21 cellular contexts compared by ENCODE assay signal in genomic region chr10:96377816-96378294, GRCh38. TPM values are rescaled to one million over a fixed set of nuclear protein-coding genes. Genes with fewer than 3 reads are reported as not detected.
DNase-seq lines count a peak whose midpoint lies in the region; ATAC-seq, FAIRE-seq and TF ChIP-seq lines count a peak whose summit lies in the region.
"Had no signal": no experiment of that assay in that cellular context is flagged by ENCODE, and none has a peak within 500 bp of the region (broad histone marks: within the 10 kb centered on the region; RNA-seq: fewer than 3 reads in every experiment).

No MANE protein-coding gene starts in this region.

- no peaks in the 10 kb centered on the region for H3K9me3 Mint-ChIP-seq in endodermal cell
- H3K9me3 Mint-ChIP-seq: CD8-positive, alpha-beta memory T cell; H9 had no signal

- H3K4me3 ChIP-seq in HepG2 (replicated peaks in 1 of 3; ENCODE audit: insufficient read depth in 1 of 3, low read depth in 2 of 3, low read length in 3 of 3) (no peak overlapping the region), right lobe of liver (no peak overlapping the region), endodermal cell (ENCODE audit: low read length) (no peak overlapping the region), uterus (no peak overlapping the region)
- H3K4me3 ChIP-seq: A549 had no signal

- H3K36me3 ChIP-seq in HepG2 (replicated peaks in 1 of 2; ENCODE audit: control insufficient read depth in 1 of 2, insufficient read depth in 2 of 2, low read length in 2 of 2) (no peaks in the 10 kb centered on the region), right lobe of liver (no peaks in the 10 kb centered on the region), endodermal cell (ENCODE audit: control insufficient read depth, insufficient read depth, low read length) (no peaks in the 10 kb centered on the region), uterus (no peaks in the 10 kb centered on the region)

- no TSS peak for BruUV-seq in HepG2 (replicated peaks; lab: Mats Ljungman, UMichigan)

- no peaks in the 10 kb centered on the region for H3K9me3 ChIP-seq in HepG2 (ENCODE audit: low read length)
- no peaks in the 10 kb centered on the region for H3K9me3 ChIP-seq in right lobe of liver
- H3K9me3 ChIP-seq in endodermal cell (ENCODE audit: control insufficient read depth, low read length): no peaks in the 10 kb centered on the region
- no peaks in the 10 kb centered on the region for H3K9me3 ChIP-seq in uterus
- H3K9me3 ChIP-seq: A549, SK-N-SH had no signal

- peak; percentile 12 for DNase-seq in HepG2 (ENCODE audit: low spot score)
- DNase-seq in right lobe of liver: no peak
- peak; percentile 68 for DNase-seq in endodermal cell
- DNase-seq in left colon: peak; percentile 46 to 81
- DNase-seq in uterus: peak; percentile 88 to 97
- no peak for DNase-seq in stimulated activated naive CD8-positive, alpha-beta T cell treated with anti-CD3 and anti-CD28 coated beads, Interleukin-15, Interleukin-2, amounts not matched to agents 100 U/mL and 50 U/mL, for 24 hours
- DNase-seq: activated naive CD4-positive, alpha-beta T cell treated with anti-CD3 and anti-CD28 coated beads, Interleukin-2, amount 50 U/mL, for 16 hours; CD8-positive, alpha-beta memory T cell; central memory CD4-positive, alpha-beta T cell; H9; hippocampal formation; NCI-H2171 treated with DMSO at 0.1 percent for 48 hours; SK-N-SH; stimulated activated CD4-positive, alpha-beta T cell treated with anti-CD3 and anti-CD28 coated beads, Interleukin-12 subunit alpha, Interleukin-12 subunit beta, amount 100 ng/mL, for 4 hours had no signal

- CTCF ChIA-PET in HepG2 (lab: Yijun Ruan, JAX; ENCODE audit: low intra/inter-chr PET ratio, low total read pairs): no interaction called here

- H3K9ac ChIP-seq in HepG2 (ENCODE audit: insufficient read depth, low read depth, low read length): no peak overlapping the region
- no peak overlapping the region for H3K9ac ChIP-seq in endodermal cell (ENCODE audit: extremely low read depth, low read length, poor library complexity, severe bottlenecking)
- H3K9ac ChIP-seq: SK-N-SH had no signal

- H3K27me3 ChIP-seq in HepG2 (ENCODE audit: control insufficient read depth in 1 of 2, insufficient read depth in 2 of 2, low read length in 2 of 2): peaks cover 0 to 22% of the 10 kb centered on the region in 2 experiments; a peak in 2 of 5 replicates
- H3K27me3 ChIP-seq in right lobe of liver: no peaks in the 10 kb centered on the region
- H3K27me3 ChIP-seq in endodermal cell (ENCODE audit: control insufficient read depth, insufficient read depth, low read length, poor library complexity, severe bottlenecking): peaks cover 7% of the 10 kb centered on the region
- no peaks in the 10 kb centered on the region for H3K27me3 ChIP-seq in uterus

- TF ChIP-seq POLR2A in HepG2 (IDR thresholded peaks at IDR 0.05; ENCODE audit: insufficient read depth in 1 of 2, low read depth in 2 of 2, low read length in 2 of 2) (no peak), right lobe of liver (IDR thresholded peaks at IDR 0.05) (no peak), uterus (IDR thresholded peaks at IDR 0.05) (no peak)

- H4K20me1 ChIP-seq in HepG2 (ENCODE audit: insufficient read depth, low read length): no peaks in the 10 kb centered on the region

- H3K4me1 ChIP-seq in HepG2 (ENCODE audit: insufficient read depth, low read length) (peaks cover 11% of the 10 kb centered on the region), right lobe of liver (peaks cover 0 to 6% (median 0%) of the 10 kb centered on the region in 4 donors), endodermal cell (ENCODE audit: control insufficient read depth, insufficient read depth, low read length) (no peaks in the 10 kb centered on the region), uterus (peaks cover 4 to 8% of the 10 kb centered on the region in 2 donors)
- H3K4me1 ChIP-seq: A549 had no signal

- no peak overlapping the region for H2AFZ ChIP-seq in HepG2 (ENCODE audit: low read length)

- POLR2A ChIA-PET in HepG2 (lab: Yijun Ruan, JAX): no interaction called here

- H3K4me2 ChIP-seq in HepG2 (ENCODE audit: low read depth, low read length): no peak overlapping the region
- H3K4me2 ChIP-seq: A549, SK-N-SH had no signal

- H3K27ac ChIP-seq in HepG2 (ENCODE audit: extremely low read length, insufficient read depth, low read length) (no peak overlapping the region), right lobe of liver (no peak overlapping the region), endodermal cell (ENCODE audit: low read depth, low read length) (no peak overlapping the region), uterus (peak overlapping the region; percentile 59 to 63)
- H3K27ac ChIP-seq: A549 had no signal

- TF ChIP-seq CTCF in HepG2 (CRISPR knock-in tag; IDR thresholded peaks at IDR 0.05): peak; percentile 14; the same call in 1 of the 2 replicates
- TF ChIP-seq CTCF in right lobe of liver (IDR thresholded peaks at IDR 0.05): no peak
- TF ChIP-seq CTCF in endodermal cell (conservative IDR thresholded peaks at IDR 0.05): no peak
- TF ChIP-seq CTCF in uterus (IDR thresholded peaks at IDR 0.05): peak in 3 of 4 experiments; percentile 9 to 21 (median 12)

- H3K79me2 ChIP-seq in HepG2 (ENCODE audit: insufficient read depth, low read length): no peaks in the 10 kb centered on the region

- WGBS in HepG2 (ENCODE audit: low lambda C conversion rate): 69% methylated on average over 3 of the region's 6 CpGs
- 51% methylated on average over 2 of the region's 6 CpGs for WGBS in right lobe of liver (ENCODE audit: insufficient coverage, low coverage, low lambda C conversion rate, missing lambda C conversion rate)
- 85 to 93% methylated on average over 3 to 6 of the region's 6 CpGs for WGBS in endodermal cell (ENCODE audit: insufficient coverage in 1 of 2, insufficient read length in 1 of 2), 2 experiments

- H3K36me3 Mint-ChIP-seq in endodermal cell (ENCODE audit: low read depth): no peaks in the 10 kb centered on the region
- H3K36me3 Mint-ChIP-seq: CD8-positive, alpha-beta memory T cell had no signal

- no peak for FAIRE-seq in HepG2 (lab: Jason Lieb, UNC)
- FAIRE-seq: A549, endothelial cell of umbilical vein had no signal

- no peak overlapping the region for H3K4me3 Mint-ChIP-seq in endodermal cell
- H3K4me3 Mint-ChIP-seq: CD8-positive, alpha-beta memory T cell; H9 had no signal

- in situ Hi-C loops in HepG2 (cut with HindIII; ENCODE audit: extremely low pct_ligation_motif_present, low pct_unique_long_range_greater_than_20kb): no loop called here

- ATAC-seq in HepG2: no peak
- ATAC-seq in right lobe of liver: no peak
- ATAC-seq in left colon: no peak
- ATAC-seq in stimulated activated naive CD8-positive, alpha-beta T cell treated with anti-CD3 and anti-CD28 coated beads, Interleukin-15, Interleukin-2, amounts not matched to agents 100 U/mL and 50 U/mL, for 24 hours: no peak
- ATAC-seq in HG03025 (IDR thresholded peaks at IDR 0.05; ENCODE audit: low FRiP score, unreplicated experiment): no peak
- no peak for ATAC-seq in GM21367 (IDR thresholded peaks at IDR 0.05; ENCODE audit: unreplicated experiment)
- ATAC-seq: A549 had no signal

- H3K27ac Mint-ChIP-seq in endodermal cell: peak overlapping the region; percentile 36
- H3K27ac Mint-ChIP-seq: CD8-positive, alpha-beta memory T cell; H9 had no signal

- peaks cover 7% of the 10 kb centered on the region for H3K4me1 Mint-ChIP-seq in endodermal cell

- intact Hi-C loops in HepG2 (cut with micrococcal nuclease; ENCODE audit: unreplicated experiment) (loop anchor here (5.0 kb wide), 1 partner anchor 134 kb away; the partner anchor contains the start of gene TLL2), right lobe of liver (cut with DNase I) (no loop called here), left colon (cut with DNase I, micrococcal nuclease) (loop anchor here in 1 of 2 donors (10.0 kb wide), 1 partner anchor 457 kb away; the partner anchor contains the start of gene LCOR), uterus (cut with DNase I; ENCODE audit: low total_unique reads) (loop anchor here (10.0 kb wide), 1 partner anchor 457 kb away; the partner anchor contains the start of gene LCOR)

- TF ChIP-seq RAD21 in HepG2 (CRISPR knock-in tag; IDR thresholded peaks at IDR 0.05): no peak

- TF ChIP-seq EP300 in HepG2 (IDR thresholded peaks at IDR 0.05; ENCODE audit: low read depth in 2 of 2, low read length in 2 of 2): no peak
- no peak for TF ChIP-seq EP300 in HepG2 (CRISPR knock-in tag; IDR thresholded peaks at IDR 0.05; ENCODE audit: borderline replicate concordance)

- H3K27me3 Mint-ChIP-seq in endodermal cell (ENCODE audit: insufficient read depth): peaks cover 14% of the 10 kb centered on the region

TF ChIP-seq in HepG2, 621 proteins besides CTCF, POLR2A, EP300 and RAD21 (continues in another document):
- no peak for TF ChIP-seq CEBPB (IDR thresholded peaks at IDR 0.05; ENCODE audit: borderline replicate concordance, low read depth, low read length)
- no peak for TF ChIP-seq AKAP8 (CRISPR knock-in tag; IDR thresholded peaks at IDR 0.05)
- TF ChIP-seq FLYWCH1 (CRISPR knock-in tag; IDR thresholded peaks at IDR 0.05): no peak

RNA-seq across cellular contexts. Expression of gene OPALIN, which starts 19.1 kb away (rescaled TPM):
- total RNA-seq in HepG2 (2016; rRNA removed; fragmentation: Illumina TruSeq; extraction: Trizol) (not detected in 2 replicates), right lobe of liver (not detected), endodermal cell (not detected), left colon (not detected), uterus (not detected)
- total RNA-seq in HepG2 (2016; cell fraction: cytosol; rRNA removed; fragmentation: Illumina TruSeq; extraction: Trizol; ENCODE audit: low read depth): not detected in 2 replicates
- total RNA-seq in HepG2 (2016; cell fraction: insoluble cytoplasmic fraction; rRNA removed; fragmentation: Illumina TruSeq; extraction: Trizol): not detected in 2 replicates
- total RNA-seq in HepG2 (2016; cell fraction: membrane; rRNA removed; fragmentation: Illumina TruSeq; extraction: Trizol): not detected in 2 replicates
- not detected in 2 replicates for total RNA-seq in HepG2 (2016; cell fraction: nucleus; rRNA removed; fragmentation: Illumina TruSeq; extraction: Trizol)
- not detected in 2 replicates for polyA plus RNA-seq in HepG2 (2011; rRNA removed)
- not detected in 2 replicates for polyA plus RNA-seq in HepG2 (2011; cell fraction: cytosol; rRNA removed)
- not detected in 2 replicates for polyA plus RNA-seq in HepG2 (2011; cell fraction: nucleus; rRNA removed)
- not detected in 2 replicates for polyA plus RNA-seq in HepG2 (2012)
- polyA plus RNA-seq in HepG2 (2016; cell fraction: cytosol; fragmentation: Illumina TruSeq; extraction: Trizol; ENCODE audit: low read depth): not detected in 2 replicates
- not detected in 2 replicates for polyA plus RNA-seq in HepG2 (2016; cell fraction: insoluble cytoplasmic fraction; fragmentation: Illumina TruSeq; extraction: Trizol; ENCODE audit: low read depth)
- polyA plus RNA-seq in HepG2 (2016; cell fraction: membrane; fragmentation: Illumina TruSeq; extraction: Trizol; ENCODE audit: low read depth): not detected in 2 replicates
- polyA plus RNA-seq in HepG2 (2016; cell fraction: nucleus; fragmentation: Illumina TruSeq; extraction: Trizol; ENCODE audit: insufficient read depth, low read depth): not detected in 2 replicates
- not detected in 2 replicates for polyA minus RNA-seq in HepG2 (2011; rRNA and poly(A)+ RNA removed; ENCODE audit: low replicate concordance)
- not detected in 2 replicates for polyA minus RNA-seq in HepG2 (2011; cell fraction: cytosol; rRNA and poly(A)+ RNA removed)
- polyA minus RNA-seq in HepG2 (2011; cell fraction: nucleus; rRNA and poly(A)+ RNA removed): not detected in 2 replicates
- not detected for polyA plus RNA-seq in endodermal cell (2013, experiment 1 of 2)
- polyA plus RNA-seq in endodermal cell (2013, experiment 2 of 2): not detected
- total RNA-seq: CD8-positive, alpha-beta memory T cell; endothelial cell of umbilical vein; H9; liver; subcutaneous adipose tissue had no signal
- polyA plus RNA-seq: A549; CD8-positive, alpha-beta memory T cell; endothelial cell of umbilical vein; liver; neural cell; SK-N-SH had no signal

Comparison
In these comparisons a context has a peak if more than half of its experiments do, and no peak if none do; other contexts are left out.
1. DNase-seq: peak in HepG2 (single experiment), endodermal cell (single experiment), left colon (2 of 2) and uterus (2 of 2); none in right lobe of liver (0 of 3) and stimulated activated naive CD8-positive, alpha-beta T cell treated with anti-CD3 and anti-CD28 coated beads, Interleukin-15, Interleukin-2, amounts not matched to agents 100 U/mL and 50 U/mL, for 24 hours (single experiment).
2. CTCF ChIP-seq: peak in HepG2 (single experiment) and uterus (3 of 4); none in right lobe of liver (0 of 4) and endodermal cell (single experiment).
3. intact Hi-C loops: an anchor here in HepG2 (5.0 kb wide) and uterus (10.0 kb wide); none called in right lobe of liver.
4. H3K27ac ChIP-seq: peak in uterus (2 of 2); none in HepG2 (single experiment), right lobe of liver (0 of 3) and endodermal cell (single experiment).